ENCODE assay signal across 22 cellular contexts in genomic region chr1:224494343-224494742, GRCh38.
"Had no signal": no experiment of that assay in that cellular context is flagged by ENCODE, and none has a peak within 500 bp of the region (broad histone marks: within the 10 kb centered on the region; RNA-seq: fewer than 3 reads in every experiment).

No MANE protein-coding gene starts in this region.

- H3K9me3 Mint-ChIP-seq: activated CD4-positive, alpha-beta memory T cell treated with anti-CD3 and anti-CD28 coated beads, Interleukin-2, amount 10 ng/mL, durations not matched to agents 7 days and 5 days had no signal

- H3K4me3 Mint-ChIP-seq: activated B cell treated with CpG ODN at 0.5 μM for 24 hours; activated CD4-positive, alpha-beta memory T cell treated with anti-CD3 and anti-CD28 coated beads, Interleukin-2, amount 10 ng/mL, durations not matched to agents 7 days and 5 days; activated CD4-positive, alpha-beta T cell treated with anti-CD3 and anti-CD28 coated beads, Interleukin-2, amount 10 ng/mL, durations not matched to agents 24 days and 14 days; activated naive CD4-positive, alpha-beta T cell treated with anti-CD3 and anti-CD28 coated beads, Interleukin-2, amount 10 ng/mL, durations not matched to agents 7 days and 5 days; activated naive CD8-positive, alpha-beta T cell treated with anti-CD3 and anti-CD28 coated beads for 36 hours; T-helper 17 cell had no signal

- H3K9ac ChIP-seq: KMS-11 had no signal

- H3K4me2 ChIP-seq: KMS-11 had no signal

- H3K27me3 ChIP-seq: brain microvascular endothelial cell, cardiac muscle cell had no signal

- H3K27ac Mint-ChIP-seq: activated B cell treated with CpG ODN at 0.5 μM for 24 hours; activated CD4-positive, alpha-beta memory T cell treated with anti-CD3 and anti-CD28 coated beads, Interleukin-2, amount 10 ng/mL, durations not matched to agents 7 days and 5 days; activated CD4-positive, alpha-beta T cell treated with anti-CD3 and anti-CD28 coated beads, Interleukin-2, amount 10 ng/mL, durations not matched to agents 24 days and 14 days; activated naive CD4-positive, alpha-beta T cell treated with anti-CD3 and anti-CD28 coated beads, Interleukin-2, amount 10 ng/mL, durations not matched to agents 7 days and 5 days; activated naive CD8-positive, alpha-beta T cell treated with anti-CD3 and anti-CD28 coated beads for 36 hours; activated T-helper 2 cell treated with anti-CD3 and anti-CD28 coated beads, Interferon-gamma antibody, Interleukin-2, Interleukin-4, amounts not matched to agents 10 μg/mL and 5 μg/mL and 100 μg/mL, durations not matched to agents 14 hours and 24 hours and 36 hours; T-helper 17 cell had no signal

- H3K4me3 ChIP-seq: cardiac muscle cell had no signal

- DNase-seq: activated B cell treated with CpG ODN at 0.5 μM for 24 hours; activated CD4-positive, alpha-beta memory T cell treated with anti-CD3 and anti-CD28 coated beads, Interleukin-2, amount 10 ng/mL, durations not matched to agents 7 days and 5 days; activated CD4-positive, alpha-beta T cell treated with anti-CD3 and anti-CD28 coated beads for 1 hour; activated gamma-delta T cell treated with Interleukin-2 at 50 U/mL for 16 hours; activated naive CD4-positive, alpha-beta T cell treated with anti-CD3 and anti-CD28 coated beads, Interleukin-2, amount 10 ng/mL, durations not matched to agents 7 days and 5 days; activated naive CD8-positive, alpha-beta T cell treated with anti-CD3 and anti-CD28 coated beads for 36 hours; activated T-cell treated with anti-CD3 and anti-CD28 coated beads for 4 hours; activated T-cell treated with anti-CD3 and anti-CD28 coated beads, Interleukin-2, amount 50 U/mL, for 48 hours; brain microvascular endothelial cell; cerebellar nuclear complex; NCI-H1092; NCI-H1930; NCI-H2171; NCI-H226; SHP77 treated with DMSO at 0.1 percent for 48 hours; T-helper 17 cell; T-helper 9 cell had no signal

- H3K27ac ChIP-seq: brain microvascular endothelial cell, cardiac muscle cell, KMS-11 had no signal

- FAIRE-seq: RCC 7860 had no signal

- H3K36me3 ChIP-seq: brain microvascular endothelial cell, cardiac muscle cell had no signal

- H3K27me3 Mint-ChIP-seq: activated B cell treated with CpG ODN at 0.5 μM for 24 hours; activated CD4-positive, alpha-beta memory T cell treated with anti-CD3 and anti-CD28 coated beads, Interleukin-2, amount 10 ng/mL, durations not matched to agents 7 days and 5 days; activated CD4-positive, alpha-beta T cell treated with anti-CD3 and anti-CD28 coated beads, Interleukin-2, amount 10 ng/mL, durations not matched to agents 24 days and 14 days had no signal

- ATAC-seq: T-helper 17 cell had no signal
